Comparison of ENCODE assay signal across 16 cellular contexts in genomic region chr18:49655266-49656097, GRCh38.
DNase-seq lines count a peak whose midpoint lies in the region; TF ChIP-seq lines count a peak whose summit lies in the region.
"Had no signal": no experiment of that assay in that cellular context is flagged by ENCODE, and none has a peak within 500 bp of the region (broad histone marks: within the 10 kb centered on the region; RNA-seq: fewer than 3 reads in every experiment).

No MANE protein-coding gene starts in this region.

- H3K4me3 ChIP-seq in mammary epithelial cell (replicated peaks in 1 of 3; ENCODE audit: insufficient read depth in 1 of 3, low read depth in 2 of 3, low read length in 3 of 3) (no peak overlapping the region), smooth muscle cell (no peak overlapping the region)
- H3K4me3 ChIP-seq in CD4-positive, alpha-beta memory T cell (ENCODE audit: low read length in 2 of 2) = no peak overlapping the region
- H3K4me3 ChIP-seq: GM12878, K562, Peyer's patch had no signal

- peak; percentile 51 for TF ChIP-seq EP300 in Ishikawa (IDR thresholded peaks at IDR 0.05; ENCODE audit: borderline replicate concordance)

- in situ Hi-C loops in mammary epithelial cell (cut with MboI; ENCODE audit: low sequenced_read_pairs in 2 of 2) = no loop called here

- no peaks in the 10 kb centered on the region for H3K9me3 Mint-ChIP-seq in CD4-positive, alpha-beta memory T cell
- H3K9me3 Mint-ChIP-seq: H9 had no signal

- BruUV-seq in mammary epithelial cell (replicated peaks; lab: Mats Ljungman, UMichigan) = no TSS peak

- H3K27me3 Mint-ChIP-seq in CD4-positive, alpha-beta memory T cell = no peaks in the 10 kb centered on the region

- H3K27ac ChIP-seq in mammary epithelial cell (ENCODE audit: insufficient read depth, low read depth, low read length) (peak overlapping the region; percentile 5), smooth muscle cell (ENCODE audit: low read depth) (peak overlapping the region; percentile 1)
- no peak overlapping the region for H3K27ac ChIP-seq in CD4-positive, alpha-beta memory T cell (ENCODE audit: low read depth, low read length)

- no peaks in the 10 kb centered on the region for H3K9me3 ChIP-seq in mammary epithelial cell (replicated peaks; ENCODE audit: insufficient read depth, low read length)
- H3K9me3 ChIP-seq in smooth muscle cell (replicated peaks; ENCODE audit: low read depth) = no peaks in the 10 kb centered on the region
- H3K9me3 ChIP-seq in CD4-positive, alpha-beta memory T cell (ENCODE audit: control insufficient read depth in 1 of 2, low read length in 2 of 2) = no peaks in the 10 kb centered on the region
- H3K9me3 ChIP-seq: Peyer's patch had no signal

- H3F3A ChIP-seq in smooth muscle cell (ENCODE audit: low read depth) = no peaks in the 10 kb centered on the region

- no peak overlapping the region for H3K27ac Mint-ChIP-seq in CD4-positive, alpha-beta memory T cell
- H3K27ac Mint-ChIP-seq: H9 had no signal

- CTCF ChIA-PET in mammary epithelial cell (lab: Charles Lee; ENCODE audit: low non-redundant PET) = no interaction called here
- CTCF ChIA-PET in CD4-positive, alpha-beta memory T cell (lab: Charles Lee; ENCODE audit: partially characterized antibody) = no interaction called here

- no peak for DNase-seq in mammary epithelial cell
- peak; percentile 35 for DNase-seq in left kidney (ENCODE audit: low read depth, low spot score)
- DNase-seq in smooth muscle cell (lab: John Stamatoyannopoulos, UW; ENCODE audit: unreplicated experiment) = no peak
- no peak for DNase-seq in OCI-M2 (lab: John Stamatoyannopoulos, UW; ENCODE audit: unreplicated experiment)
- DNase-seq in NK-92 treated with Interleukin-12 subunit alpha and Interleukin-12 subunit beta, amount 100 ng/mL, for 24 hours (lab: John Stamatoyannopoulos, UW) = no peak
- no peak for DNase-seq in SKM-1 (lab: John Stamatoyannopoulos, UW; ENCODE audit: unreplicated experiment)
- DNase-seq in CD4-positive, alpha-beta memory T cell = no peak
- DNase-seq: H9, NCI-H1105, NCI-H1694 treated with DMSO at 0.1 percent for 48 hours, NCI-H345, Peyer's patch, SHP77 had no signal

- H2AFZ ChIP-seq in mammary epithelial cell (ENCODE audit: low read depth, low read length) = peak overlapping the region; percentile 40
- H2AFZ ChIP-seq in smooth muscle cell (ENCODE audit: low read depth) = no peak overlapping the region

- H3K4me1 ChIP-seq in mammary epithelial cell (ENCODE audit: insufficient read depth, low read length) (peaks cover 14% of the 10 kb centered on the region), smooth muscle cell (ENCODE audit: low read depth) (peaks cover 5% of the 10 kb centered on the region)
- H3K4me1 ChIP-seq in CD4-positive, alpha-beta memory T cell (ENCODE audit: insufficient read depth, low read length) = no peaks in the 10 kb centered on the region
- H3K4me1 ChIP-seq: Peyer's patch had no signal

- dilution Hi-C loops in mammary epithelial cell (cut with HindIII; ENCODE audit: low sequenced_read_pairs) = no loop called here

- intact Hi-C loops in mammary epithelial cell (cut with micrococcal nuclease) = loop anchor here (1.0 to 5.0 kb wide), 4 partner anchors 35 to 112 kb away; no protein-coding TSS in a partner anchor
- intact Hi-C loops in CD4-positive, alpha-beta memory T cell (cut with micrococcal nuclease) = no loop called here

- TF ChIP-seq CTCF in mammary epithelial cell (conservative IDR thresholded peaks at IDR 0.05 in 1 of 2, IDR thresholded peaks at IDR 0.05 in 1 of 2; ENCODE audit: extremely low read depth in 1 of 2, insufficient read depth in 1 of 2, low read depth in 1 of 2, low read length in 2 of 2) (no peak), smooth muscle cell (IDR thresholded peaks at IDR 0.05; ENCODE audit: borderline replicate concordance, insufficient read depth, poor library complexity, severe bottlenecking) (no peak)

- H3K79me2 ChIP-seq in mammary epithelial cell (ENCODE audit: insufficient read depth, low read length) (no peaks in the 10 kb centered on the region), smooth muscle cell (ENCODE audit: low read depth) (no peaks in the 10 kb centered on the region)

- H3K36me3 ChIP-seq in mammary epithelial cell (ENCODE audit: insufficient read depth, low read length) (no peaks in the 10 kb centered on the region), smooth muscle cell (ENCODE audit: low read depth) (no peaks in the 10 kb centered on the region)
- H3K36me3 ChIP-seq in CD4-positive, alpha-beta memory T cell (ENCODE audit: insufficient read depth, low read length) = no peaks in the 10 kb centered on the region
- H3K36me3 ChIP-seq: Peyer's patch had no signal

- POLR2A ChIA-PET in CD4-positive, alpha-beta memory T cell (lab: Charles Lee; ENCODE audit: partially characterized antibody) = no interaction called here

- H3K4me3 Mint-ChIP-seq in CD4-positive, alpha-beta memory T cell = no peak overlapping the region
- H3K4me3 Mint-ChIP-seq: H9 had no signal

- H3K4me2 ChIP-seq in mammary epithelial cell (ENCODE audit: insufficient read depth, low read depth, low read length) (no peak overlapping the region), smooth muscle cell (no peak overlapping the region)

- H3K27me3 ChIP-seq in mammary epithelial cell (ENCODE audit: insufficient read depth, low read length) (no peaks in the 10 kb centered on the region), smooth muscle cell (ENCODE audit: low read depth) (no peaks in the 10 kb centered on the region)
- H3K27me3 ChIP-seq in CD4-positive, alpha-beta memory T cell (ENCODE audit: insufficient read depth, low read length) = no peaks in the 10 kb centered on the region
- H3K27me3 ChIP-seq: Peyer's patch had no signal

- no peak for TF ChIP-seq RAD21 in Ishikawa (IDR thresholded peaks at IDR 0.05; ENCODE audit: low read depth)

- peaks cover 0 to 5% (median 4%) of the 10 kb centered on the region in 4 donors for H3K4me1 Mint-ChIP-seq in CD4-positive, alpha-beta memory T cell

- H3K9ac ChIP-seq in mammary epithelial cell (ENCODE audit: insufficient read depth, low read length) (no peak overlapping the region), smooth muscle cell (ENCODE audit: low read depth) (no peak overlapping the region)

- H4K20me1 ChIP-seq in mammary epithelial cell (ENCODE audit: insufficient read depth, low read length) = no peaks in the 10 kb centered on the region
- H4K20me1 ChIP-seq in smooth muscle cell (ENCODE audit: low read depth) = no peaks in the 10 kb centered on the region

- H3K36me3 Mint-ChIP-seq in CD4-positive, alpha-beta memory T cell = no peaks in the 10 kb centered on the region

- WGBS in mammary epithelial cell (ENCODE audit: low coverage, missing lambda C conversion rate) = 85% methylated on average over 13 of the region's 13 CpGs
- 87% methylated on average over 13 of the region's 13 CpGs for WGBS in smooth muscle cell (ENCODE audit: low lambda C conversion rate)

TF ChIP-seq in Ishikawa, 13 proteins besides CTCF, POLR2A, EP300 and RAD21:
- TF ChIP-seq ZBTB7A (IDR thresholded peaks at IDR 0.05; ENCODE audit: low read depth) (no peak), TEAD4 (IDR thresholded peaks at IDR 0.05) (peak; percentile 13; the same call in 1 of the 2 replicates), MAX (IDR thresholded peaks at IDR 0.05) (no peak)
